ENCODE assay signal across 13 cellular contexts in genomic region chr14:100608586-100609330, GRCh38. TPM values are rescaled to one million over a fixed set of nuclear protein-coding genes. Genes with fewer than 3 reads are reported as not detected.
"Had no signal": no experiment of that assay in that cellular context is flagged by ENCODE, and none has a peak within 500 bp of the region (broad histone marks: within the 10 kb centered on the region; RNA-seq: fewer than 3 reads in every experiment).

No MANE protein-coding gene starts in this region.

- DNase-seq: activated B cell treated with CpG ODN at 0.5 μM for 24 hours; activated CD4-positive, alpha-beta memory T cell treated with anti-CD3 and anti-CD28 coated beads for 36 hours; activated CD4-positive, alpha-beta T cell treated with anti-CD3 and anti-CD28 coated beads for 4 hours; activated naive CD4-positive, alpha-beta T cell treated with anti-CD3 and anti-CD28 coated beads, Interleukin-2, amount 10 ng/mL, durations not matched to agents 7 days and 5 days; hypothalamus; left lung; retina had no signal

- H3K9me3 ChIP-seq: ascending aorta, left lung, neutrophil had no signal

- ATAC-seq: left lung had no signal

- H3K4me1 ChIP-seq: ascending aorta, left lung had no signal

- H3K27me3 ChIP-seq: ascending aorta, neutrophil had no signal

- H3K36me3 ChIP-seq: ascending aorta, left lung, neutrophil had no signal

- H3K27ac ChIP-seq: ascending aorta, coronary artery, left lung, neutrophil, skin epidermis had no signal

- H3K4me3 ChIP-seq: ascending aorta, coronary artery, left lung, skin epidermis had no signal

- FAIRE-seq: frontal cortex, kidney had no signal

RNA-seq across cellular contexts. Expression of gene BEGAIN, which starts 21.5 kb away (rescaled TPM):
- total RNA-seq: activated B cell treated with CpG ODN at 0.5 μM for 24 hours had no signal
